In genomic region chr9:14880951-14881465, GRCh38 we compare ENCODE assay signal across 19 cellular contexts. TPM values are rescaled to one million over a fixed set of nuclear protein-coding genes. Genes with fewer than 3 reads are reported as not detected.
"Had no signal": no experiment of that assay in that cellular context is flagged by ENCODE, and none has a peak within 500 bp of the region (broad histone marks: within the 10 kb centered on the region; RNA-seq: fewer than 3 reads in every experiment).

No MANE protein-coding gene starts in this region.

- H3K36me3 Mint-ChIP-seq: activated naive CD4-positive, alpha-beta T cell treated with anti-CD3 and anti-CD28 coated beads, Interleukin-2, amount 10 ng/mL, durations not matched to agents 7 days and 5 days; memory B cell; T-cell had no signal

- H3K9me3 Mint-ChIP-seq: activated naive CD4-positive, alpha-beta T cell treated with anti-CD3 and anti-CD28 coated beads, Interleukin-2, amount 10 ng/mL, durations not matched to agents 7 days and 5 days; activated T-helper 2 cell treated with anti-CD3 and anti-CD28 coated beads, Interferon-gamma antibody, Interleukin-2, Interleukin-4, amounts not matched to agents 10 μg/mL and 5 μg/mL and 100 μg/mL, durations not matched to agents 14 hours and 24 hours and 36 hours; memory B cell had no signal

- H3K36me3 ChIP-seq: adrenal gland, colonic mucosa, left lung, transverse colon had no signal

- H3K4me1 Mint-ChIP-seq: activated naive CD4-positive, alpha-beta T cell treated with anti-CD3 and anti-CD28 coated beads, Interleukin-2, amount 10 ng/mL, durations not matched to agents 7 days and 5 days; memory B cell; T-cell had no signal

- H3K9me3 ChIP-seq: adrenal gland, colonic mucosa, left lung, SK-N-SH, transverse colon had no signal

- H3K27me3 ChIP-seq: adrenal gland, colonic mucosa, left lung, transverse colon had no signal

- H3K27ac ChIP-seq: adrenal gland, colonic mucosa, left lung had no signal

- H3K27me3 Mint-ChIP-seq: activated naive CD4-positive, alpha-beta T cell treated with anti-CD3 and anti-CD28 coated beads, Interleukin-2, amount 10 ng/mL, durations not matched to agents 7 days and 5 days had no signal

- H3K4me3 ChIP-seq: adrenal gland, colonic mucosa, left lung, transverse colon had no signal

- H3K4me2 ChIP-seq: SK-N-SH had no signal

- FAIRE-seq: endometrium had no signal

- H3K9ac ChIP-seq: SK-N-SH had no signal

- ATAC-seq: activated CD4-positive, CD25-positive, alpha-beta regulatory T cell treated with anti-CD3 and anti-CD28 coated beads, Interleukin-2, amount 50 U/mL, for 24 hours; left lung; T-cell had no signal

- H3K27ac Mint-ChIP-seq: activated naive CD4-positive, alpha-beta T cell treated with anti-CD3 and anti-CD28 coated beads, Interleukin-2, amount 10 ng/mL, durations not matched to agents 7 days and 5 days; activated T-helper 2 cell treated with anti-CD3 and anti-CD28 coated beads, Interferon-gamma antibody, Interleukin-2, Interleukin-4, amounts not matched to agents 10 μg/mL and 5 μg/mL and 100 μg/mL, durations not matched to agents 14 hours and 24 hours and 36 hours; memory B cell; T-cell had no signal

- H3K4me3 Mint-ChIP-seq: activated naive CD4-positive, alpha-beta T cell treated with anti-CD3 and anti-CD28 coated beads, Interleukin-2, amount 10 ng/mL, durations not matched to agents 7 days and 5 days; memory B cell; T-cell had no signal

- DNase-seq: activated naive CD4-positive, alpha-beta T cell treated with anti-CD3 and anti-CD28 coated beads, Interleukin-2, amount 10 ng/mL, durations not matched to agents 7 days and 5 days; activated T-cell treated with anti-CD3 and anti-CD28 coated beads for 4 hours; adrenal gland; caudate nucleus; colonic mucosa; islet precursor cell; left lung; SK-N-SH; stimulated activated CD4-positive, alpha-beta T cell treated with anti-CD3 and anti-CD28 coated beads, Interleukin-4, amount 100 ng/mL, for 24 hours; stimulated activated naive CD4-positive, alpha-beta T cell treated with Interleukin-2 at 50 U/mL for 16 hours; substantia nigra; T-cell; T-helper 9 cell; transverse colon had no signal

- H3K4me1 ChIP-seq: adrenal gland, colonic mucosa, left lung had no signal

RNA-seq across cellular contexts. Expression of gene FREM1, which starts 29.2 kb away (rescaled TPM):
- total RNA-seq: activated CD8-positive, alpha-beta memory T cell treated with anti-CD3 and anti-CD28 coated beads for 36 hours; activated T-helper 2 cell treated with anti-CD3 and anti-CD28 coated beads, Interferon-gamma antibody, Interleukin-2, Interleukin-4, amounts not matched to agents 10 μg/mL and 5 μg/mL and 100 μg/mL, durations not matched to agents 14 hours and 24 hours and 36 hours had no signal
